Comparison of ENCODE assay signal across 14 cellular contexts in genomic region chr5:150613991-150614650, GRCh38. TPM values are rescaled to one million over a fixed set of nuclear protein-coding genes. Genes with fewer than 3 reads are reported as not detected.
DNase-seq lines count a peak whose midpoint lies in the region; ATAC-seq and TF ChIP-seq lines count a peak whose summit lies in the region.
"Had no signal": no experiment of that assay in that cellular context is flagged by ENCODE, and none has a peak within 500 bp of the region (broad histone marks: within the 10 kb centered on the region; RNA-seq: fewer than 3 reads in every experiment).

No MANE protein-coding gene starts in this region.

- H3K27me3 Mint-ChIP-seq in T-helper 17 cell = peaks cover 32% of the 10 kb centered on the region

- H3K14ac ChIP-seq in neuronal stem cell (ENCODE audit: low read length) = no peak overlapping the region

- H3K36me3 ChIP-seq in esophagus muscularis mucosa (no peaks in the 10 kb centered on the region), neuronal stem cell (replicated peaks in 1 of 2; ENCODE audit: control insufficient read depth in 2 of 2, insufficient read depth in 2 of 2, low read length in 2 of 2) (no peaks in the 10 kb centered on the region)

- peak overlapping the region; percentile 12 for H3K23ac ChIP-seq in neuronal stem cell (ENCODE audit: low read depth, low read length, poor library complexity)

- peak overlapping the region; percentile 46 for H3K18ac ChIP-seq in neuronal stem cell (ENCODE audit: low read length)

- no peak overlapping the region for H4K8ac ChIP-seq in neuronal stem cell (ENCODE audit: low read depth, low read length)

- no peak overlapping the region for H3K4ac ChIP-seq in neuronal stem cell (ENCODE audit: low read length)

- no peaks in the 10 kb centered on the region for H3K27me3 ChIP-seq in esophagus muscularis mucosa
- H3K27me3 ChIP-seq in neuronal stem cell (ENCODE audit: control insufficient read depth in 3 of 3, insufficient read depth in 3 of 3, low read depth in 1 of 3, low read length in 3 of 3) = peaks cover 0 to 24% (median 0%) of the 10 kb centered on the region in 3 experiments

- no peak for TF ChIP-seq POLR2A in esophagus muscularis mucosa (IDR thresholded peaks at IDR 0.05; ENCODE audit: low read depth)

- H2BK5ac ChIP-seq in neuronal stem cell (ENCODE audit: low read length) = no peak overlapping the region

- WGBS in esophagus muscularis mucosa = 81% methylated on average over 6 of the region's 9 CpGs
- no CpG with 5 or more reads among the region's 9 CpGs for WGBS in neuronal stem cell (ENCODE audit: extremely low coverage in 2 of 2, insufficient read length in 2 of 2, insufficient replicate concordance in 1 of 2), 2 donors

- H3K4me1 ChIP-seq in esophagus muscularis mucosa (peaks cover 95 to 99% (median 97%) of the 10 kb centered on the region in 4 donors), neuronal stem cell (ENCODE audit: control insufficient read depth in 2 of 2, insufficient read depth in 1 of 2, low read depth in 1 of 2, low read length in 2 of 2) (peaks cover 10 to 18% of the 10 kb centered on the region in 2 donors)

- no peak overlapping the region for H3K4me3 ChIP-seq in esophagus muscularis mucosa
- H3K4me3 ChIP-seq in neuronal stem cell (ENCODE audit: low read length in 2 of 2) = no peak overlapping the region

- no peak for ATAC-seq in T-helper 17 cell
- ATAC-seq: activated T-cell treated with anti-CD3 and anti-CD28 coated beads, Interleukin-2, amount 50 U/mL, for 72 hours had no signal

- no peak overlapping the region for H4K91ac ChIP-seq in neuronal stem cell (ENCODE audit: low read depth, low read length, poor library complexity)

- no peak overlapping the region for H3K27ac Mint-ChIP-seq in T-helper 17 cell
- H3K27ac Mint-ChIP-seq: activated T-cell treated with anti-CD3 and anti-CD28 coated beads, Interleukin-2, amount 50 U/mL, for 72 hours; B cell had no signal

- no peaks in the 10 kb centered on the region for H3K36me3 Mint-ChIP-seq in T-helper 17 cell (ENCODE audit: low read depth)

- H3K27ac ChIP-seq in C4-2B (peak overlapping the region; percentile 18; the same call in 1 of the 2 replicates), esophagus muscularis mucosa (replicated peaks in 1 of 4) (peak overlapping the region; percentile 24 to 86 (median 60)), neuronal stem cell (replicated peaks; ENCODE audit: low read length) (no peak overlapping the region)

- TF ChIP-seq CTCF in C4-2B (conservative IDR thresholded peaks at IDR 0.05) (no peak), esophagus muscularis mucosa (IDR thresholded peaks at IDR 0.05) (peak in 1 of 3 experiments; percentile 6)

- no peak overlapping the region for H3K4me3 Mint-ChIP-seq in T-helper 17 cell
- H3K4me3 Mint-ChIP-seq: activated T-cell treated with anti-CD3 and anti-CD28 coated beads, Interleukin-2, amount 50 U/mL, for 72 hours; B cell had no signal

- peak overlapping the region; percentile 34 for H2AK5ac ChIP-seq in neuronal stem cell (ENCODE audit: low read depth, low read length)

- peaks cover 2% of the 10 kb centered on the region for H3K4me1 Mint-ChIP-seq in T-helper 17 cell

- peak overlapping the region; percentile 12 for H2BK15ac ChIP-seq in neuronal stem cell (ENCODE audit: low read length)

- no peak for TF ChIP-seq EP300 in esophagus muscularis mucosa (IDR thresholded peaks at IDR 0.05)

- no peak overlapping the region for H2AFZ ChIP-seq in neuronal stem cell (ENCODE audit: low read length)

- H3K9me3 ChIP-seq in esophagus muscularis mucosa = no peaks in the 10 kb centered on the region
- H3K9me3 ChIP-seq in neuronal stem cell (replicated peaks in 1 of 2; ENCODE audit: control insufficient read depth in 2 of 2, insufficient read depth in 1 of 2, low read depth in 1 of 2, low read length in 2 of 2) = no peaks in the 10 kb centered on the region
- H3K9me3 ChIP-seq in T-helper 17 cell (ENCODE audit: control insufficient read depth, low read length, poor library complexity, severe bottlenecking) = no peaks in the 10 kb centered on the region

- intact Hi-C loops in esophagus muscularis mucosa (cut with DNase I) = no loop called here

- H3K79me1 ChIP-seq in neuronal stem cell (ENCODE audit: low read depth, low read length) = no peaks in the 10 kb centered on the region

- H2BK12ac ChIP-seq in neuronal stem cell (ENCODE audit: low read length) = no peak overlapping the region

- no peak overlapping the region for H3K4me2 ChIP-seq in neuronal stem cell (ENCODE audit: insufficient read depth, low read length, poor library complexity, severe bottlenecking)

- no peak overlapping the region for H3K9ac ChIP-seq in neuronal stem cell (ENCODE audit: low read depth, low read length, poor library complexity)

- DNase-seq in NCI-H69 (lab: John Stamatoyannopoulos, UW) (peak; percentile 54), esophagus muscularis mucosa (ENCODE audit: extremely low spot score) (no peak), neuronal stem cell (ENCODE audit: low spot score) (no peak), NCI-H1930 (lab: John Stamatoyannopoulos, UW) (no peak), NCI-H2227 (lab: John Stamatoyannopoulos, UW; ENCODE audit: unreplicated experiment) (no peak), T-helper 17 cell (no peak)
- DNase-seq in activated CD8-positive, alpha-beta memory T cell treated with anti-CD3 and anti-CD28 coated beads, Interleukin-2, amount 50 U/mL, for 4 hours = no peak
- DNase-seq: activated T-cell treated with anti-CD3 and anti-CD28 coated beads, Interleukin-2, amount 50 U/mL, for 72 hours; cerebellar nuclear complex; GDM1; NCI-H2171 had no signal

- no peak overlapping the region for H2BK120ac ChIP-seq in neuronal stem cell (ENCODE audit: low read depth, low read length)

RNA-seq across cellular contexts. Expression of gene SYNPO, which starts 26.3 kb away (rescaled TPM):
- total RNA-seq in esophagus muscularis mucosa = 10 to 100 TPM; 20.4 to 54.0 (median 39.3) TPM
- polyA plus RNA-seq in neuronal stem cell (2013, experiment 1 of 2) = 3.8 TPM
- 3.2 TPM for polyA plus RNA-seq in neuronal stem cell (2013, experiment 2 of 2)
- 1 to 10 TPM in 1 of 2 donors, not detected in 1; 1.5 TPM for total RNA-seq in T-helper 17 cell

RNA-seq across cellular contexts. Expression of gene MYOZ3, which starts 46.9 kb away (rescaled TPM):
- total RNA-seq in esophagus muscularis mucosa (1 to 10 TPM in 1 of 4 donors, under 1 TPM in 2, not detected in 1; 0.17 to 1.2 (median 0.46) TPM), T-helper 17 cell (not detected)
- polyA plus RNA-seq in neuronal stem cell (2013, experiment 1 of 2) = 0.57 TPM
- 0.47 TPM for polyA plus RNA-seq in neuronal stem cell (2013, experiment 2 of 2)
- total RNA-seq: B cell, H4 had no signal

Comparison
In these comparisons a context has a peak if more than half of its experiments do, and no peak if none do; other contexts are left out.
1. RNA of gene SYNPO, which starts 26.3 kb away (total RNA-seq): 20.4 to 54.0 TPM in esophagus muscularis mucosa; 1.5 TPM in T-helper 17 cell; every median in the first group is over 4 times any median in the second.